Comparison of ENCODE assay signal across 16 cellular contexts in genomic region chr20:23640873-23641667, GRCh38. TPM values are rescaled to one million over a fixed set of nuclear protein-coding genes. Genes with fewer than 3 reads are reported as not detected.
A peak's percentile ranks its signal among the peaks of the same experiment; 100 is the strongest.
DNase-seq lines count a peak whose midpoint lies in the region; ATAC-seq, FAIRE-seq and TF ChIP-seq lines count a peak whose summit lies in the region.
"Had no signal": no experiment of that assay in that cellular context is flagged by ENCODE, and none has a peak within 500 bp of the region (broad histone marks: within the 10 kb centered on the region; RNA-seq: fewer than 3 reads in every experiment).

No MANE protein-coding gene starts in this region.

- TF ChIP-seq POLR2A in GM12891 (IDR thresholded peaks at IDR 0.05; ENCODE audit: low read depth, low read length) (no peak), esophagus muscularis mucosa (IDR thresholded peaks at IDR 0.05; ENCODE audit: low read depth) (no peak)

- H3K4me1 ChIP-seq in esophagus muscularis mucosa (peaks cover 15 to 42% (median 28%) of the 10 kb centered on the region in 4 donors), skeletal muscle tissue (ENCODE audit: control insufficient read depth in 3 of 3, insufficient read depth in 3 of 3, low read length in 3 of 3) (peaks cover 39 to 56% (median 47%) of the 10 kb centered on the region in 3 donors)
- H3K4me1 ChIP-seq: BE2C had no signal

- FAIRE-seq in GM12891 (lab: Jason Lieb, UNC): no peak

- TF ChIP-seq CTCF in esophagus muscularis mucosa (IDR thresholded peaks at IDR 0.05): no peak

- H3K27ac ChIP-seq in esophagus muscularis mucosa (replicated peaks in 1 of 4) (peak overlapping the region in 2 of 4 donors; percentile 32 to 62), skeletal muscle tissue (ENCODE audit: low read depth, low read length) (peak overlapping the region; percentile 63)
- H3K27ac ChIP-seq: SJSA1 had no signal

- DNase-seq in GM12891 (ENCODE audit: insufficient read length, low spot score): no peak
- DNase-seq in MV-4-11 (lab: John Stamatoyannopoulos, UW): peak; percentile 31
- DNase-seq in esophagus muscularis mucosa (ENCODE audit: extremely low spot score): peak; percentile 90
- no peak for DNase-seq in NCI-H748 (lab: John Stamatoyannopoulos, UW; ENCODE audit: unreplicated experiment)
- DNase-seq in stimulated activated CD4-positive, alpha-beta T cell treated with anti-CD3 and anti-CD28 coated beads, Interleukin-1b, Interleukin-23, amount 100 ng/mL, for 48 hours: no peak
- DNase-seq in left cardiac atrium: no peak
- DNase-seq: BE2C, HCEC 1CT, NCI-H1930, NCI-H510A treated with DMSO at 0.1 percent for 48 hours, SW 1271 had no signal

- WGBS in esophagus muscularis mucosa: 83% methylated on average over 6 of the region's 8 CpGs

- no peaks in the 10 kb centered on the region for H3K36me3 ChIP-seq in esophagus muscularis mucosa
- H3K36me3 ChIP-seq in skeletal muscle tissue (ENCODE audit: control insufficient read depth in 3 of 3, insufficient read depth in 3 of 3, low read length in 3 of 3): peaks cover 0 to 2% (median 0%) of the 10 kb centered on the region in 3 donors
- H3K36me3 ChIP-seq: BE2C had no signal

- H3K9me3 ChIP-seq in esophagus muscularis mucosa (no peaks in the 10 kb centered on the region), skeletal muscle tissue (ENCODE audit: control insufficient read depth in 3 of 3, low read length in 3 of 3) (no peaks in the 10 kb centered on the region)
- H3K9me3 ChIP-seq: BE2C had no signal

- no peak overlapping the region for H3K4me3 ChIP-seq in esophagus muscularis mucosa
- peak overlapping the region in 2 of 3 donors; percentile 25 to 54 for H3K4me3 ChIP-seq in skeletal muscle tissue (ENCODE audit: low read length in 3 of 3)
- H3K4me3 ChIP-seq: SJSA1 had no signal

- TF ChIP-seq EP300 in esophagus muscularis mucosa (IDR thresholded peaks at IDR 0.05): no peak

- peak overlapping the region in 2 of 3 donors; percentile 9 to 77 for H3K9ac ChIP-seq in skeletal muscle tissue (ENCODE audit: low read depth in 1 of 3, low read length in 3 of 3)

- H3K27me3 ChIP-seq in esophagus muscularis mucosa: no peaks in the 10 kb centered on the region
- H3K27me3 ChIP-seq in skeletal muscle tissue (ENCODE audit: control insufficient read depth in 3 of 3, insufficient read depth in 3 of 3, low read length in 3 of 3): no peaks in the 10 kb centered on the region
- H3K27me3 ChIP-seq: BE2C, SJSA1 had no signal

- ATAC-seq in left cardiac atrium: no peak

- intact Hi-C loops in esophagus muscularis mucosa (cut with DNase I): no loop called here
- intact Hi-C loops in left cardiac atrium (cut with DNase I): no loop called here

TF ChIP-seq in GM12891, 5 proteins besides CTCF, POLR2A, EP300 and RAD21:
- TF ChIP-seq SPI1 (IDR thresholded peaks at IDR 0.05; ENCODE audit: low read depth, low read length) (peak; percentile 49), POLR2AphosphoS5 (IDR thresholded peaks at IDR 0.05; ENCODE audit: low read depth, low read length) (no peak), TAF1 (IDR thresholded peaks at IDR 0.05; ENCODE audit: low read depth, low read length) (no peak), POU2F2 (IDR thresholded peaks at IDR 0.05; ENCODE audit: low read depth, low read length) (no peak), PAX5 (IDR thresholded peaks at IDR 0.05; ENCODE audit: insufficient read depth, low read length, severe bottlenecking) (no peak)

RNA-seq across cellular contexts. Expression of gene CST3, which starts 3.3 kb away (rescaled TPM):
- polyA plus RNA-seq in GM12891 (2012; ENCODE audit: low read depth, missing spikeins): 27.7 TPM
- total RNA-seq in esophagus muscularis mucosa: 1,000 to 10,000 TPM; 1,253 to 2,184 (median 1,709) TPM
- 50.1 TPM for total RNA-seq in skeletal muscle tissue
- total RNA-seq in left cardiac atrium: 1,000 to 10,000 TPM in 1 of 2 donors, 100 to 1,000 TPM in 1; 940 to 1,205 TPM

RNA-seq across cellular contexts. Expression of gene CST9, which starts 35.4 kb away (rescaled TPM):
- not detected for polyA plus RNA-seq in GM12891 (2012; ENCODE audit: low read depth, missing spikeins)
- total RNA-seq in esophagus muscularis mucosa (not detected), skeletal muscle tissue (not detected), left cardiac atrium (not detected)
- total RNA-seq: Daoy, HT1080, SJSA1 had no signal
- polyA plus RNA-seq: AG04450 had no signal

RNA-seq across cellular contexts. Expression of gene CST4, which starts 47.8 kb away (rescaled TPM):
- not detected for polyA plus RNA-seq in GM12891 (2012; ENCODE audit: low read depth, missing spikeins)
- total RNA-seq in esophagus muscularis mucosa (not detected), skeletal muscle tissue (not detected), left cardiac atrium (not detected)
- total RNA-seq: Daoy, HT1080, SJSA1 had no signal
- polyA plus RNA-seq: AG04450 had no signal

Comparison
In these comparisons a context has a peak if more than half of its experiments do, and no peak if none do; other contexts are left out.
1. DNase-seq: peak in MV-4-11 (single experiment) and esophagus muscularis mucosa (single experiment); none in GM12891 (single experiment), NCI-H748 (single experiment), stimulated activated CD4-positive, alpha-beta T cell treated with anti-CD3 and anti-CD28 coated beads, Interleukin-1b, Interleukin-23, amount 100 ng/mL, for 48 hours (single experiment) and left cardiac atrium (single experiment).
2. H3K4me3 ChIP-seq: peak in skeletal muscle tissue (2 of 3); none in esophagus muscularis mucosa (0 of 4).
3. RNA of gene CST3, which starts 3.3 kb away (total RNA-seq): 1,253 to 2,184 TPM in esophagus muscularis mucosa and 940 to 1,205 TPM in left cardiac atrium; 50.1 TPM in skeletal muscle tissue (single experiment); every median in the first group is over 10 times any median in the second.